Comparison of ENCODE assay signal across 30 cellular contexts in the genomic region with DNA sequence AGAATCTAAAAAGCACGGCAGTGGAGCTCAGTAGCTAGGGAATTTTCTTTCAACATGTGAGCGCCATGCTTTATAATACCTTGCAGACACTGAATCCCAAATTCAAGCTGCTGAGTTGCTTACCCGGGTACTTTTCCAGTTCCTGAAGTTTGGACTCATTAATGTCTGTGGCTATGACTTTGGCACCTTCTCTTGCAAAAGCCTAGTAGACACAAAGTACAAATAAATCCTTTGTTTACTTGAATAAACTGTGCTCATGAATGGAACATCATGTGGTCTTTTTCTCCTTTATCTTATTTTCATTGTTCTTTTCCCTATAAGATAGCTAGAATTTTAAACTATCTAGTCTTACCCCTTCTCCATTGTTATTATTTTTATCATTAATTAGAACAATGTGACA.
"Had no signal": no experiment of that assay in that cellular context is flagged by ENCODE, and none has a peak within 500 bp of the region (broad histone marks: within the 10 kb centered on the region; RNA-seq: fewer than 3 reads in every experiment).

No MANE protein-coding gene starts in this region.

- DNase-seq: activated CD4-positive, alpha-beta memory T cell treated with anti-CD3 and anti-CD28 coated beads for 36 hours; activated CD4-positive, alpha-beta T cell treated with anti-CD3 and anti-CD28 coated beads for 48 hours; activated CD8-positive, alpha-beta memory T cell treated with anti-CD3 and anti-CD28 coated beads, Interleukin-2, amount 50 U/mL, for 48 hours; activated naive CD8-positive, alpha-beta T cell treated with anti-CD3 and anti-CD28 coated beads, Interleukin-2, amount 50 U/mL, for 24 hours; activated T-cell treated with anti-CD3 and anti-CD28 coated beads, Interleukin-2, amount 50 U/mL, for 4 hours; central memory CD4-positive, alpha-beta T cell; endodermal cell; foreskin fibroblast; heart right ventricle; islet precursor cell; left cardiac atrium; naive thymus-derived CD8-positive, alpha-beta T cell; nucleus accumbens; stimulated activated CD4-positive, alpha-beta T cell treated with anti-CD3 and anti-CD28 coated beads, Interleukin-4, amount 100 ng/mL, for 24 hours; stimulated activated CD8-positive, alpha-beta memory T cell treated with anti-CD3 and anti-CD28 coated beads, Interleukin-4, amount 100 ng/mL, for 48 hours; stimulated activated naive CD8-positive, alpha-beta T cell treated with anti-CD3 and anti-CD28 coated beads, Interleukin-15, amount 100 ng/mL, for 72 hours; T-helper 1 cell had no signal

- H3K27ac ChIP-seq: heart right ventricle, parathyroid adenoma, skin epidermis, suprapubic skin, tibial nerve, VCaP had no signal

- ATAC-seq: activated naive CD8-positive, alpha-beta T cell treated with anti-CD3 and anti-CD28 coated beads, Interleukin-2, amount 50 U/mL, for 24 hours; activated T-cell treated with anti-CD3 and anti-CD28 coated beads, Interleukin-2, amount 50 U/mL, for 4 hours; activated T-helper 17 cell treated with anti-CD3 and anti-CD28 coated beads, Interleukin-2, amount 50 U/mL, for 72 hours; esophagus mucosa; heart right ventricle; left cardiac atrium; naive thymus-derived CD8-positive, alpha-beta T cell; sciatic nerve; stimulated activated memory B cell treated with anti-CD40 and anti-IgM and Interleukin-4, amounts not matched to agents 10 μg/mL and 1 μg/mL and 100 μg/mL, for 72 hours; stimulated activated naive CD8-positive, alpha-beta T cell treated with anti-CD3 and anti-CD28 coated beads, Interleukin-15, amount 100 ng/mL, for 72 hours had no signal

- H3K4me3 Mint-ChIP-seq: activated CD4-positive, alpha-beta memory T cell treated with anti-CD3 and anti-CD28 coated beads for 36 hours; activated naive CD4-positive, alpha-beta T cell treated with anti-CD3 and anti-CD28 coated beads, Interleukin-2, amount 50 U/mL, for 24 hours; activated naive CD8-positive, alpha-beta T cell treated with anti-CD3 and anti-CD28 coated beads, Interleukin-2, amount 50 U/mL, for 24 hours; activated T-cell treated with anti-CD3 and anti-CD28 coated beads, Interleukin-2, amount 50 U/mL, for 4 hours; activated T-helper 17 cell treated with anti-CD3 and anti-CD28 coated beads, Interleukin-2, amount 50 U/mL, for 72 hours; endodermal cell; memory B cell; naive thymus-derived CD8-positive, alpha-beta T cell; stimulated activated memory B cell treated with anti-CD40 and anti-IgM and Interleukin-4, amounts not matched to agents 10 μg/mL and 1 μg/mL and 100 μg/mL, for 72 hours; stimulated activated naive CD8-positive, alpha-beta T cell treated with anti-CD3 and anti-CD28 coated beads, Interleukin-15, amount 100 ng/mL, for 72 hours; T-helper 2 cell treated with Interferon-gamma antibody and Interleukin-4, amounts not matched to agents 5 μg/mL and 100 μg/mL, for 36 hours had no signal

- H3K27me3 Mint-ChIP-seq: activated CD4-positive, alpha-beta memory T cell treated with anti-CD3 and anti-CD28 coated beads for 36 hours; activated naive CD4-positive, alpha-beta T cell treated with anti-CD3 and anti-CD28 coated beads, Interleukin-2, amount 50 U/mL, for 24 hours; activated naive CD8-positive, alpha-beta T cell treated with anti-CD3 and anti-CD28 coated beads, Interleukin-2, amount 50 U/mL, for 24 hours; activated T-helper 17 cell treated with anti-CD3 and anti-CD28 coated beads, Interleukin-2, amount 50 U/mL, for 72 hours; memory B cell; naive thymus-derived CD8-positive, alpha-beta T cell; stimulated activated memory B cell treated with anti-CD40 and anti-IgM and Interleukin-4, amounts not matched to agents 10 μg/mL and 1 μg/mL and 100 μg/mL, for 72 hours; stimulated activated naive CD8-positive, alpha-beta T cell treated with anti-CD3 and anti-CD28 coated beads, Interleukin-15, amount 100 ng/mL, for 72 hours had no signal

- H3K27ac Mint-ChIP-seq: activated CD4-positive, alpha-beta memory T cell treated with anti-CD3 and anti-CD28 coated beads for 36 hours; activated naive CD4-positive, alpha-beta T cell treated with anti-CD3 and anti-CD28 coated beads, Interleukin-2, amount 50 U/mL, for 24 hours; activated naive CD8-positive, alpha-beta T cell treated with anti-CD3 and anti-CD28 coated beads, Interleukin-2, amount 50 U/mL, for 24 hours; activated T-helper 17 cell treated with anti-CD3 and anti-CD28 coated beads, Interleukin-2, amount 50 U/mL, for 72 hours; endodermal cell; memory B cell; naive thymus-derived CD8-positive, alpha-beta T cell; stimulated activated memory B cell treated with anti-CD40 and anti-IgM and Interleukin-4, amounts not matched to agents 10 μg/mL and 1 μg/mL and 100 μg/mL, for 72 hours; stimulated activated naive CD8-positive, alpha-beta T cell treated with anti-CD3 and anti-CD28 coated beads, Interleukin-15, amount 100 ng/mL, for 72 hours; T-helper 2 cell treated with Interferon-gamma antibody and Interleukin-4, amounts not matched to agents 5 μg/mL and 100 μg/mL, for 36 hours had no signal

- H3K36me3 Mint-ChIP-seq: stimulated activated memory B cell treated with anti-CD40 and anti-IgM and Interleukin-4, amounts not matched to agents 10 μg/mL and 1 μg/mL and 100 μg/mL, for 72 hours had no signal

- H3K9me3 Mint-ChIP-seq: activated CD4-positive, alpha-beta memory T cell treated with anti-CD3 and anti-CD28 coated beads for 36 hours; activated naive CD4-positive, alpha-beta T cell treated with anti-CD3 and anti-CD28 coated beads, Interleukin-2, amount 50 U/mL, for 24 hours; activated naive CD8-positive, alpha-beta T cell treated with anti-CD3 and anti-CD28 coated beads, Interleukin-2, amount 50 U/mL, for 24 hours; activated T-cell treated with anti-CD3 and anti-CD28 coated beads, Interleukin-2, amount 50 U/mL, for 4 hours; activated T-helper 17 cell treated with anti-CD3 and anti-CD28 coated beads, Interleukin-2, amount 50 U/mL, for 72 hours; endodermal cell; memory B cell; naive thymus-derived CD8-positive, alpha-beta T cell; neural crest cell; stimulated activated memory B cell treated with anti-CD40 and anti-IgM and Interleukin-4, amounts not matched to agents 10 μg/mL and 1 μg/mL and 100 μg/mL, for 72 hours; stimulated activated naive CD8-positive, alpha-beta T cell treated with anti-CD3 and anti-CD28 coated beads, Interleukin-15, amount 100 ng/mL, for 72 hours; T-helper 2 cell treated with Interferon-gamma antibody and Interleukin-4, amounts not matched to agents 5 μg/mL and 100 μg/mL, for 36 hours had no signal
